ENCODE assay signal across 14 cellular contexts in genomic region chr18:35491689-35492077, GRCh38. TPM values are rescaled to one million over a fixed set of nuclear protein-coding genes. Genes with fewer than 3 reads are reported as not detected.
DNase-seq lines count a peak whose midpoint lies in the region; ATAC-seq, FAIRE-seq and TF ChIP-seq lines count a peak whose summit lies in the region.
"Had no signal": no experiment of that assay in that cellular context is flagged by ENCODE, and none has a peak within 500 bp of the region (broad histone marks: within the 10 kb centered on the region; RNA-seq: fewer than 3 reads in every experiment).

No MANE protein-coding gene starts in this region.

- BruUV-seq in endothelial cell of umbilical vein (replicated peaks; lab: Mats Ljungman, UMichigan) = no TSS peak

- H3K9ac ChIP-seq in SK-N-MC (ENCODE audit: insufficient read length) (peak overlapping the region; percentile 38), endothelial cell of umbilical vein (replicated peaks; ENCODE audit: extremely low read depth, insufficient read depth, low read length) (no peak overlapping the region), GM23248 (no peak overlapping the region)

- in situ Hi-C loops in GM23248 (cut with MboI) = no loop called here

- H3K4me3 ChIP-seq in GM23338 = peak overlapping the region; percentile 21
- H3K4me3 ChIP-seq in SK-N-MC = peak overlapping the region; percentile 61
- H3K4me3 ChIP-seq in endothelial cell of umbilical vein (replicated peaks in 1 of 3; ENCODE audit: insufficient read depth in 1 of 3, low read depth in 1 of 3, low read length in 3 of 3) = no peak overlapping the region
- H3K4me3 ChIP-seq in GM23248 = no peak overlapping the region

- POLR2A ChIA-PET in endothelial cell of umbilical vein (lab: Charles Lee) = interaction anchor here (1.1 to 1.2 kb wide), 2 partner anchors 13 to 33 kb away, joined by 3 to 5 read pairs; no protein-coding TSS in a partner anchor

- ATAC-seq in GM23338 = peak; percentile 78
- no peak for ATAC-seq in HG03175 (IDR thresholded peaks at IDR 0.05; ENCODE audit: unreplicated experiment)
- ATAC-seq in GM21526 (IDR thresholded peaks at IDR 0.05; ENCODE audit: low FRiP score, unreplicated experiment) = no peak
- no peak for ATAC-seq in activated CD4-positive, CD25-positive, alpha-beta regulatory T cell treated with anti-CD3 and anti-CD28 coated beads, Interleukin-2, amount 50 U/mL, for 24 hours
- ATAC-seq: activated T-helper 17 cell treated with anti-CD3 and anti-CD28 coated beads, Interleukin-2, amount 50 U/mL, for 72 hours; SK-N-SH treated with all-trans-retinoic acid at 6 μM for 48 hours had no signal

- H3K27ac ChIP-seq in GM23338 (ENCODE audit: low read depth) (peak overlapping the region; percentile 84), SK-N-MC (peak overlapping the region; percentile 52), endothelial cell of umbilical vein (ENCODE audit: insufficient read depth, low read depth, low read length) (peak overlapping the region; percentile 28), GM23248 (no peak overlapping the region)

- H3K27me3 ChIP-seq in GM23338 (ENCODE audit: insufficient read depth) (no peaks in the 10 kb centered on the region), endothelial cell of umbilical vein (ENCODE audit: control insufficient read depth in 2 of 2, insufficient read depth in 2 of 2, low read length in 2 of 2) (no peaks in the 10 kb centered on the region), GM23248 (replicated peaks; ENCODE audit: insufficient read depth) (no peaks in the 10 kb centered on the region)

- no peaks in the 10 kb centered on the region for H3K9me1 ChIP-seq in endothelial cell of umbilical vein (replicated peaks; ENCODE audit: control insufficient read depth, extremely low read depth, insufficient read depth, low read length)

- peaks cover 86% of the 10 kb centered on the region for H3K79me2 ChIP-seq in GM23338 (replicated peaks; ENCODE audit: insufficient read depth)
- peaks cover 56% of the 10 kb centered on the region for H3K79me2 ChIP-seq in endothelial cell of umbilical vein (ENCODE audit: control insufficient read depth, insufficient read depth, low read length)
- H3K79me2 ChIP-seq in GM23248 (ENCODE audit: insufficient read depth) = peaks cover 47% of the 10 kb centered on the region

- CTCF ChIA-PET in endothelial cell of umbilical vein (lab: Charles Lee) = interaction anchor here (1.2 to 3.8 kb wide), 5 partner anchors 11 to 24 kb away, joined by 3 to 23 read pairs (median 6); no protein-coding TSS in a partner anchor

- H2AFZ ChIP-seq in GM23338 = no peak overlapping the region
- H2AFZ ChIP-seq in endothelial cell of umbilical vein (ENCODE audit: low read depth, low read length) = peak overlapping the region; percentile 14
- no peak overlapping the region for H2AFZ ChIP-seq in GM23248

- TF ChIP-seq POLR2A in endothelial cell of umbilical vein (IDR thresholded peaks at IDR 0.05; ENCODE audit: low read depth, low read length) = no peak

- intact Hi-C loops in endothelial cell of umbilical vein (cut with micrococcal nuclease) = loop anchor here (10.0 kb wide), 1 partner anchor 223 kb away; no protein-coding TSS in a partner anchor

- dilution Hi-C loops in endothelial cell of umbilical vein (cut with MboI; ENCODE audit: extremely low pct_ligation_motif_present, low sequenced_read_pairs) = no loop called here

- DNase-seq in GM23338 (ENCODE audit: low spot score) (peak; percentile 82), SK-N-MC (ENCODE audit: low read depth, low spot score) (no peak), endothelial cell of umbilical vein (ENCODE audit: low read depth, low spot score) (peak; percentile 47), mesothelial cell of epicardium (ENCODE audit: low spot score in 2 of 2, unreplicated experiment in 2 of 2) (no peak), GM23248 (no peak)
- DNase-seq: CD4-positive, alpha-beta T cell; central memory CD4-positive, alpha-beta T cell; NCI-H2081 treated with DMSO at 0.1 percent for 48 hours had no signal

- H3K9me3 ChIP-seq in SK-N-MC (ENCODE audit: low read depth, low read length) (no peaks in the 10 kb centered on the region), endothelial cell of umbilical vein (replicated peaks; ENCODE audit: control insufficient read depth, insufficient read depth, low read length) (no peaks in the 10 kb centered on the region), GM23248 (ENCODE audit: low read depth) (no peaks in the 10 kb centered on the region)

- H3K4me2 ChIP-seq in GM23338 (peak overlapping the region; percentile 59), endothelial cell of umbilical vein (ENCODE audit: insufficient read depth, low read length) (peak overlapping the region; percentile 1), GM23248 (ENCODE audit: unreplicated experiment) (no peak overlapping the region)

- peak overlapping the region; percentile 51 for H3K4me3 Mint-ChIP-seq in GM23338
- H3K4me3 Mint-ChIP-seq in mesothelial cell of epicardium = no peak overlapping the region
- H3K4me3 Mint-ChIP-seq: activated T-helper 17 cell treated with anti-CD3 and anti-CD28 coated beads, Interleukin-2, amount 50 U/mL, for 72 hours; CD4-positive, alpha-beta T cell had no signal

- H4K20me1 ChIP-seq in GM23338 (replicated peaks; ENCODE audit: insufficient read depth) (no peaks in the 10 kb centered on the region), endothelial cell of umbilical vein (replicated peaks; ENCODE audit: control insufficient read depth, extremely low read depth, insufficient read depth, low read length) (no peaks in the 10 kb centered on the region), GM23248 (ENCODE audit: insufficient read depth) (no peaks in the 10 kb centered on the region)

- no peaks in the 10 kb centered on the region for H3K9me3 Mint-ChIP-seq in GM23338
- H3K9me3 Mint-ChIP-seq in mesothelial cell of epicardium = no peaks in the 10 kb centered on the region
- H3K9me3 Mint-ChIP-seq: activated T-helper 17 cell treated with anti-CD3 and anti-CD28 coated beads, Interleukin-2, amount 50 U/mL, for 72 hours; CD4-positive, alpha-beta T cell had no signal

- WGBS in GM23248 (ENCODE audit: low coverage in 1 of 2, low lambda C conversion rate in 2 of 2, missing lambda C conversion rate in 2 of 2), 2 experiments = 93 to 98% methylated on average over 5 of the region's 5 CpGs

- H3F3A ChIP-seq in GM23338 (replicated peaks; ENCODE audit: low read depth) = no peaks in the 10 kb centered on the region
- H3F3A ChIP-seq in GM23248 (ENCODE audit: insufficient read depth) = peaks cover 4% of the 10 kb centered on the region; the same call in 1 of the 2 replicates

- H3K27me3 Mint-ChIP-seq in GM23338 (ENCODE audit: insufficient read depth, low read depth, poor library complexity) (peaks cover 8% of the 10 kb centered on the region), mesothelial cell of epicardium (ENCODE audit: low read depth) (no peaks in the 10 kb centered on the region)
- H3K27me3 Mint-ChIP-seq: activated T-helper 17 cell treated with anti-CD3 and anti-CD28 coated beads, Interleukin-2, amount 50 U/mL, for 72 hours; CD4-positive, alpha-beta T cell had no signal

- H3K27ac Mint-ChIP-seq in GM23338 = peak overlapping the region; percentile 96
- H3K27ac Mint-ChIP-seq in mesothelial cell of epicardium = peak overlapping the region; percentile 38
- H3K27ac Mint-ChIP-seq: activated T-helper 17 cell treated with anti-CD3 and anti-CD28 coated beads, Interleukin-2, amount 50 U/mL, for 72 hours; CD4-positive, alpha-beta T cell had no signal

- H3K36me3 Mint-ChIP-seq in GM23338 (ENCODE audit: low read depth) (peaks cover 12% of the 10 kb centered on the region), mesothelial cell of epicardium (peaks cover 6% of the 10 kb centered on the region)

- H3K4me1 Mint-ChIP-seq in GM23338 (peaks cover 86% of the 10 kb centered on the region), mesothelial cell of epicardium (peaks cover 50% of the 10 kb centered on the region)

- peak; percentile 73 for FAIRE-seq in endothelial cell of umbilical vein (lab: Jason Lieb, UNC)
- FAIRE-seq: islet of Langerhans had no signal

- peak in 1 of 2 experiments; percentile 40; a peak in 2 of 4 replicates for TF ChIP-seq CTCF in GM23338 (conservative IDR thresholded peaks at IDR 0.05; ENCODE audit: low read depth in 2 of 2)
- no peak for TF ChIP-seq CTCF in endothelial cell of umbilical vein (IDR thresholded peaks at IDR 0.05; ENCODE audit: extremely low read depth in 1 of 2, insufficient read depth in 1 of 2, low read depth in 1 of 2, low read length in 2 of 2)
- no peak for TF ChIP-seq CTCF in mesothelial cell of epicardium (IDR thresholded peaks at IDR 0.05; ENCODE audit: unreplicated experiment)

- H3K4me1 ChIP-seq in GM23338 (ENCODE audit: insufficient read depth) = peaks cover 83% of the 10 kb centered on the region
- H3K4me1 ChIP-seq in endothelial cell of umbilical vein (ENCODE audit: control insufficient read depth, extremely low read depth, insufficient read depth, low read length) = peaks cover 42% of the 10 kb centered on the region
- peaks cover 4% of the 10 kb centered on the region; the same call in 1 of the 2 replicates for H3K4me1 ChIP-seq in GM23248 (ENCODE audit: insufficient read depth)

- H3K36me3 ChIP-seq in GM23338 (ENCODE audit: insufficient read depth) (no peaks in the 10 kb centered on the region), SK-N-MC (ENCODE audit: insufficient read depth, low read length) (peaks cover 3% of the 10 kb centered on the region; the same call in 1 of the 2 replicates), endothelial cell of umbilical vein (ENCODE audit: control insufficient read depth in 2 of 2, extremely low read depth in 1 of 2, insufficient read depth in 2 of 2, low read length in 2 of 2) (no peaks in the 10 kb centered on the region), GM23248 (ENCODE audit: low read depth) (no peaks in the 10 kb centered on the region)

- H3K9me2 ChIP-seq in GM23338 (ENCODE audit: insufficient read depth) (no peaks in the 10 kb centered on the region), GM23248 (ENCODE audit: insufficient read depth) (no peaks in the 10 kb centered on the region)

TF ChIP-seq in endothelial cell of umbilical vein, 7 proteins besides CTCF, POLR2A, EP300 and RAD21 (continues in another document):
- TF ChIP-seq POLR2AphosphoS5 (IDR thresholded peaks at IDR 0.05; ENCODE audit: insufficient read depth, low read depth, low read length) = no peak

RNA-seq across cellular contexts. Expression of gene INO80C, which starts 6.1 kb away (rescaled TPM):
- total RNA-seq in GM23338 (2014; rRNA removed; shearing (Covaris generic)) = 16.3 and 22.6 TPM in 2 replicates
- 52.3 and 52.8 TPM in 2 replicates for polyA plus RNA-seq in GM23338 (2016; fragmentation: Nextera tagmentation; extraction: Ambion mirVana)
- 51.4 and 56.0 TPM in 2 replicates for total RNA-seq in endothelial cell of umbilical vein
- 41.4 and 43.4 TPM in 2 replicates for polyA plus RNA-seq in endothelial cell of umbilical vein
- polyA plus RNA-seq in endothelial cell of umbilical vein (2011; cell fraction: cytosol; rRNA removed) = 60.6 and 66.8 TPM in 2 replicates
- 68.8 and 69.0 TPM in 2 replicates for polyA plus RNA-seq in endothelial cell of umbilical vein (2011; cell fraction: nucleus; rRNA removed)
- polyA plus RNA-seq in endothelial cell of umbilical vein (2012) = 29.5 and 34.4 TPM in 2 replicates
- 16.2 and 20.7 TPM in 2 replicates for polyA minus RNA-seq in endothelial cell of umbilical vein
- 10.4 TPM for polyA minus RNA-seq in endothelial cell of umbilical vein (2011; cell fraction: cytosol; rRNA and poly(A)+ RNA removed)
- polyA minus RNA-seq in endothelial cell of umbilical vein (2011; cell fraction: nucleus; rRNA and poly(A)+ RNA removed) = 30.5 and 36.4 TPM in 2 replicates
- 29.2 to 33.2 TPM (median 30.0 TPM) in 3 replicates for total RNA-seq in mesothelial cell of epicardium
- total RNA-seq in GM23248 (2014; rRNA removed; shearing (Covaris generic)) = 0.97 and 2.3 TPM in 2 replicates
- 9.0 and 9.4 TPM in 2 replicates for polyA plus RNA-seq in GM23248 (2016; fragmentation: Nextera tagmentation; extraction: Ambion mirVana)

Comparison
In these comparisons a context has a peak if more than half of its experiments do, and no peak if none do; other contexts are left out.
1. DNase-seq: peak in GM23338 (single experiment) and endothelial cell of umbilical vein (single experiment); none in SK-N-MC (single experiment), mesothelial cell of epicardium (0 of 2) and GM23248 (single experiment).
2. H3K4me3 ChIP-seq: peak in GM23338 (single experiment) and SK-N-MC (single experiment); none in endothelial cell of umbilical vein (0 of 3) and GM23248 (single experiment).